In genomic region chr20:34037121-34037520, GRCh38 we compare ENCODE assay signal across 7 cellular contexts. TPM values are rescaled to one million over a fixed set of nuclear protein-coding genes. Genes with fewer than 3 reads are reported as not detected.
DNase-seq lines count a peak whose midpoint lies in the region; ATAC-seq and TF ChIP-seq lines count a peak whose summit lies in the region.

No MANE protein-coding gene starts in this region.

- no TSS peak for BruUV-seq in Calu3 (replicated peaks; lab: Mats Ljungman, UMichigan)

- ATAC-seq in activated naive CD8-positive, alpha-beta T cell treated with anti-CD3 and anti-CD28 coated beads, Interleukin-2, amount 10 ng/mL, durations not matched to agents 7 days and 5 days (ENCODE audit: low read depth), result peak; percentile 99
- ATAC-seq in omental fat pad (ENCODE audit: low FRiP score), result peak; percentile 20

- H3K4me3 Mint-ChIP-seq in activated naive CD8-positive, alpha-beta T cell treated with anti-CD3 and anti-CD28 coated beads, Interleukin-2, amount 10 ng/mL, durations not matched to agents 7 days and 5 days, result peak overlapping the region; percentile 51
- H3K4me3 Mint-ChIP-seq in stimulated activated naive CD8-positive, alpha-beta T cell treated with anti-CD3 and anti-CD28 coated beads, Interleukin-15, Interleukin-2, amounts not matched to agents 100 ng/mL and 50 ng/mL, for 24 hours, result peak overlapping the region; percentile 14
- H3K4me3 Mint-ChIP-seq in Calu3 (ENCODE audit: low read depth, unreplicated experiment), result no peak overlapping the region

- H3K4me3 ChIP-seq in HAP-1, result no peak overlapping the region

- no peaks in the 10 kb centered on the region for H3K27me3 Mint-ChIP-seq in activated naive CD8-positive, alpha-beta T cell treated with anti-CD3 and anti-CD28 coated beads, Interleukin-2, amount 10 ng/mL, durations not matched to agents 7 days and 5 days
- no peaks in the 10 kb centered on the region for H3K27me3 Mint-ChIP-seq in stimulated activated naive CD8-positive, alpha-beta T cell treated with anti-CD3 and anti-CD28 coated beads, Interleukin-15, Interleukin-2, amounts not matched to agents 100 ng/mL and 50 ng/mL, for 24 hours
- H3K27me3 Mint-ChIP-seq in Calu3 (ENCODE audit: unreplicated experiment), result no peaks in the 10 kb centered on the region

- peak overlapping the region; percentile 68 for H3K27ac Mint-ChIP-seq in activated naive CD8-positive, alpha-beta T cell treated with anti-CD3 and anti-CD28 coated beads, Interleukin-2, amount 10 ng/mL, durations not matched to agents 7 days and 5 days
- H3K27ac Mint-ChIP-seq in stimulated activated naive CD8-positive, alpha-beta T cell treated with anti-CD3 and anti-CD28 coated beads, Interleukin-15, Interleukin-2, amounts not matched to agents 100 ng/mL and 50 ng/mL, for 24 hours, result peak overlapping the region; percentile 46
- H3K27ac Mint-ChIP-seq in Calu3 (ENCODE audit: unreplicated experiment), result no peak overlapping the region

- peaks cover 13% of the 10 kb centered on the region for H3K36me3 Mint-ChIP-seq in activated naive CD8-positive, alpha-beta T cell treated with anti-CD3 and anti-CD28 coated beads, Interleukin-2, amount 10 ng/mL, durations not matched to agents 7 days and 5 days
- H3K36me3 Mint-ChIP-seq in stimulated activated naive CD8-positive, alpha-beta T cell treated with anti-CD3 and anti-CD28 coated beads, Interleukin-15, Interleukin-2, amounts not matched to agents 100 ng/mL and 50 ng/mL, for 24 hours (ENCODE audit: low read depth), result peaks cover 9% of the 10 kb centered on the region
- H3K36me3 Mint-ChIP-seq in Calu3 (ENCODE audit: insufficient read depth, unreplicated experiment), result peaks cover 21% of the 10 kb centered on the region

- TF ChIP-seq CTCF in omental fat pad (IDR thresholded peaks at IDR 0.05), result no peak
- no peak for TF ChIP-seq CTCF in Calu3 (IDR thresholded peaks at IDR 0.05; ENCODE audit: unreplicated experiment)

- H3K36me3 ChIP-seq in HAP-1 (replicated peaks), result peaks cover 5% of the 10 kb centered on the region

- no peaks in the 10 kb centered on the region for H3K27me3 ChIP-seq in HAP-1 (ENCODE audit: low read depth)

- H3K9me3 ChIP-seq in HAP-1, result no peaks in the 10 kb centered on the region

- in situ Hi-C loops in HAP-1 (cut with MboI; ENCODE audit: low sequenced_read_pairs), result no loop called here

- intact Hi-C loops in Calu3 (cut with micrococcal nuclease; ENCODE audit: unreplicated experiment), result no loop called here

- H3K4me1 Mint-ChIP-seq in activated naive CD8-positive, alpha-beta T cell treated with anti-CD3 and anti-CD28 coated beads, Interleukin-2, amount 10 ng/mL, durations not matched to agents 7 days and 5 days, result peaks cover 37% of the 10 kb centered on the region
- peaks cover 75% of the 10 kb centered on the region for H3K4me1 Mint-ChIP-seq in stimulated activated naive CD8-positive, alpha-beta T cell treated with anti-CD3 and anti-CD28 coated beads, Interleukin-15, Interleukin-2, amounts not matched to agents 100 ng/mL and 50 ng/mL, for 24 hours (ENCODE audit: low read depth)
- H3K4me1 Mint-ChIP-seq in Calu3 (ENCODE audit: low read depth, unreplicated experiment), result peaks cover 25% of the 10 kb centered on the region

- DNase-seq in activated CD4-positive, alpha-beta T cell treated with anti-CD3 and anti-CD28 coated beads for 24 hours (ENCODE audit: low read depth in 2 of 2), result peak; percentile 30 to 33
- peak; percentile 48 for DNase-seq in activated naive CD8-positive, alpha-beta T cell treated with anti-CD3 and anti-CD28 coated beads, Interleukin-2, amount 10 ng/mL, durations not matched to agents 7 days and 5 days
- DNase-seq in omental fat pad (ENCODE audit: low spot score), result no peak
- no peak for DNase-seq in NCI-H1092 (lab: John Stamatoyannopoulos, UW)
- DNase-seq in HAP-1 (ENCODE audit: low spot score in 2 of 2), result no peak
- no peak for DNase-seq in Calu3

- 0 out of 2 replicates have a peak, but pooled peaks cover 5% of the 10 kb centered on the region for H3K4me1 ChIP-seq in HAP-1

- POLR2A ChIA-PET in activated naive CD8-positive, alpha-beta T cell treated with anti-CD3 and anti-CD28 coated beads, Interleukin-2, amount 10 ng/mL, durations not matched to agents 7 days and 5 days (lab: Charles Lee), result interaction anchor here (1.1 kb wide), 1 partner anchor 44 kb away, joined by 3 read pairs; the partner anchor contains the start of gene RALY

- H3K9me3 Mint-ChIP-seq in activated naive CD8-positive, alpha-beta T cell treated with anti-CD3 and anti-CD28 coated beads, Interleukin-2, amount 10 ng/mL, durations not matched to agents 7 days and 5 days, result no peaks in the 10 kb centered on the region
- no peaks in the 10 kb centered on the region for H3K9me3 Mint-ChIP-seq in stimulated activated naive CD8-positive, alpha-beta T cell treated with anti-CD3 and anti-CD28 coated beads, Interleukin-15, Interleukin-2, amounts not matched to agents 100 ng/mL and 50 ng/mL, for 24 hours
- no peaks in the 10 kb centered on the region for H3K9me3 Mint-ChIP-seq in Calu3 (ENCODE audit: low read depth, unreplicated experiment)

- CTCF ChIA-PET in Calu3 (lab: Charles Lee), result interaction anchor here (0.7 to 1.2 kb wide), 2 partner anchors 15 to 23 kb away, joined by 3 read pairs; no protein-coding TSS in a partner anchor

RNA-seq across cellular contexts. Expression of gene RALY, which starts 43.4 kb away (rescaled TPM):
- 100 to 1,000 TPM; 188 to 190 TPM for total RNA-seq in activated naive CD8-positive, alpha-beta T cell treated with anti-CD3 and anti-CD28 coated beads, Interleukin-2, amount 10 ng/mL, durations not matched to agents 7 days and 5 days
- 10 to 100 TPM; 66.4 to 95.4 (median 80.5) TPM for total RNA-seq in omental fat pad
- 253 and 275 TPM in 2 replicates for total RNA-seq in Calu3 (2022)

Comparison
In these comparisons a context has a peak if more than half of its experiments do, and no peak if none do; other contexts are left out.
1. DNase-seq: peak in activated CD4-positive, alpha-beta T cell treated with anti-CD3 and anti-CD28 coated beads for 24 hours (2 of 2) and activated naive CD8-positive, alpha-beta T cell treated with anti-CD3 and anti-CD28 coated beads, Interleukin-2, amount 10 ng/mL, durations not matched to agents 7 days and 5 days (single experiment); none in omental fat pad (single experiment), NCI-H1092 (single experiment), HAP-1 (0 of 2) and Calu3 (single experiment).